Comparison of ENCODE assay signal across 1 cellular context in genomic region chr1:30242722-30243465, GRCh38.
TF ChIP-seq lines count a peak whose summit lies in the region.

No MANE protein-coding gene starts in this region.

TF ChIP-seq in SK-N-SH treated with all-trans-retinoic acid at 6 μM for 48 hours, 23 proteins besides CTCF, POLR2A, EP300 and RAD21 (continued from another document):
- TF ChIP-seq, protein P1, sequence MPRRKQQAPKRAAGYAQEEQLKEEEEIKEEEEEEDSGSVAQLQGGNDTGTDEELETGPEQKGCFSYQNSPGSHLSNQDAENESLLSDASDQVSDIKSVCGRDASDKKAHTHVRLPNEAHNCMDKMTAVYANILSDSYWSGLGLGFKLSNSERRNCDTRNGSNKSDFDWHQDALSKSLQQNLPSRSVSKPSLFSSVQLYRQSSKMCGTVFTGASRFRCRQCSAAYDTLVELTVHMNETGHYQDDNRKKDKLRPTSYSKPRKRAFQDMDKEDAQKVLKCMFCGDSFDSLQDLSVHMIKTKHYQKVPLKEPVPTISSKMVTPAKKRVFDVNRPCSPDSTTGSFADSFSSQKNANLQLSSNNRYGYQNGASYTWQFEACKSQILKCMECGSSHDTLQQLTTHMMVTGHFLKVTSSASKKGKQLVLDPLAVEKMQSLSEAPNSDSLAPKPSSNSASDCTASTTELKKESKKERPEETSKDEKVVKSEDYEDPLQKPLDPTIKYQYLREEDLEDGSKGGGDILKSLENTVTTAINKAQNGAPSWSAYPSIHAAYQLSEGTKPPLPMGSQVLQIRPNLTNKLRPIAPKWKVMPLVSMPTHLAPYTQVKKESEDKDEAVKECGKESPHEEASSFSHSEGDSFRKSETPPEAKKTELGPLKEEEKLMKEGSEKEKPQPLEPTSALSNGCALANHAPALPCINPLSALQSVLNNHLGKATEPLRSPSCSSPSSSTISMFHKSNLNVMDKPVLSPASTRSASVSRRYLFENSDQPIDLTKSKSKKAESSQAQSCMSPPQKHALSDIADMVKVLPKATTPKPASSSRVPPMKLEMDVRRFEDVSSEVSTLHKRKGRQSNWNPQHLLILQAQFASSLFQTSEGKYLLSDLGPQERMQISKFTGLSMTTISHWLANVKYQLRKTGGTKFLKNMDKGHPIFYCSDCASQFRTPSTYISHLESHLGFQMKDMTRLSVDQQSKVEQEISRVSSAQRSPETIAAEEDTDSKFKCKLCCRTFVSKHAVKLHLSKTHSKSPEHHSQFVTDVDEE (CRISPR knock-in tag; IDR thresholded peaks at IDR 0.05), result no peak
- TF ChIP-seq TCF4 (CRISPR knock-in tag; IDR thresholded peaks at IDR 0.05; ENCODE audit: borderline replicate concordance) (no peak), CREB5 (CRISPR knock-in tag; IDR thresholded peaks at IDR 0.05; ENCODE audit: low read depth) (no peak), ZFP3 (CRISPR knock-in tag; IDR thresholded peaks at IDR 0.05) (no peak)
